18 cellular contexts compared by ENCODE assay signal in genomic region chr18:13461936-13462335, GRCh38.
DNase-seq lines count a peak whose midpoint lies in the region; ATAC-seq lines count a peak whose summit lies in the region.
"Had no signal": no experiment of that assay in that cellular context is flagged by ENCODE, and none has a peak within 500 bp of the region (broad histone marks: within the 10 kb centered on the region; RNA-seq: fewer than 3 reads in every experiment).

No MANE protein-coding gene starts in this region.

- H3K4me1 Mint-ChIP-seq in naive B cell, result peaks cover 39 to 56% (median 55%) of the 10 kb centered on the region in 3 donors

- peaks cover 9 to 13% (median 12%) of the 10 kb centered on the region in 3 donors for H3K27me3 Mint-ChIP-seq in naive B cell

- peaks cover 0 to 6% (median 4%) of the 10 kb centered on the region in 7 donors for H3K9me3 Mint-ChIP-seq in naive B cell
- H3K9me3 Mint-ChIP-seq: stimulated activated effector memory CD8-positive, alpha-beta T cell treated with anti-CD3 and anti-CD28 coated beads, Interleukin-12 subunit alpha, Interleukin-12 subunit beta, amount 100 ng/mL, for 72 hours; type B pancreatic cell had no signal

- peak overlapping the region; percentile 18 to 76 (median 54) for H3K27ac Mint-ChIP-seq in naive B cell
- H3K27ac Mint-ChIP-seq: stimulated activated effector memory CD8-positive, alpha-beta T cell treated with anti-CD3 and anti-CD28 coated beads, Interleukin-12 subunit alpha, Interleukin-12 subunit beta, amount 100 ng/mL, for 72 hours; type B pancreatic cell had no signal

- H3K4me3 Mint-ChIP-seq in naive B cell, result peak overlapping the region in 1 of 8 donors; percentile 68
- H3K4me3 Mint-ChIP-seq: activated T-cell treated with anti-CD3 and anti-CD28 coated beads, Interleukin-2, amount 50 U/mL, for 72 hours; stimulated activated effector memory CD8-positive, alpha-beta T cell treated with anti-CD3 and anti-CD28 coated beads, Interleukin-12 subunit alpha, Interleukin-12 subunit beta, amount 100 ng/mL, for 72 hours; type B pancreatic cell had no signal

- intact Hi-C loops in Right ventricle myocardium superior (cut with DNase I), result no loop called here
- intact Hi-C loops in Right ventricle myocardium inferior (cut with DNase I), result no loop called here

- DNase-seq in DMS79 treated with DMSO at 0.1 percent for 48 hours (lab: John Stamatoyannopoulos, UW), result peak; percentile 26
- DNase-seq in DMS79 (lab: John Stamatoyannopoulos, UW), result no peak
- DNase-seq in Right ventricle myocardium superior, result peak; percentile 24
- no peak for DNase-seq in Right ventricle myocardium inferior (ENCODE audit: missing footprints)
- no peak for DNase-seq in naive B cell
- no peak for DNase-seq in NCI-H345 treated with DMSO at 0.1 percent for 48 hours (lab: John Stamatoyannopoulos, UW; ENCODE audit: unreplicated experiment)
- DNase-seq: activated CD4-positive, alpha-beta T cell treated with anti-CD3 and anti-CD28 coated beads for 48 hours; activated naive CD4-positive, alpha-beta T cell; activated T-cell treated with anti-CD3 and anti-CD28 coated beads, Interleukin-2, amount 50 U/mL, for 72 hours; NCI-H1092; occipital lobe; SW 1271; WERI-Rb-1 had no signal

- no peak for ATAC-seq in Right ventricle myocardium superior (ENCODE audit: poor library complexity)
- no peak for ATAC-seq in Right ventricle myocardium inferior
- ATAC-seq in naive B cell (ENCODE audit: low read depth in 2 of 2), result no peak
- ATAC-seq in HG03521 (IDR thresholded peaks at IDR 0.05; ENCODE audit: unreplicated experiment), result no peak
- no peak for ATAC-seq in GM21360 (IDR thresholded peaks at IDR 0.05; ENCODE audit: unreplicated experiment)
- ATAC-seq: activated T-cell treated with anti-CD3 and anti-CD28 coated beads, Interleukin-2, amount 50 U/mL, for 72 hours; gastroesophageal sphincter; stimulated activated effector memory CD8-positive, alpha-beta T cell treated with anti-CD3 and anti-CD28 coated beads, Interleukin-12 subunit alpha, Interleukin-12 subunit beta, amount 100 ng/mL, for 72 hours had no signal

- peaks cover 0 to 2% of the 10 kb centered on the region in 2 donors for H3K36me3 Mint-ChIP-seq in naive B cell
- H3K36me3 Mint-ChIP-seq: stimulated activated effector memory CD8-positive, alpha-beta T cell treated with anti-CD3 and anti-CD28 coated beads, Interleukin-12 subunit alpha, Interleukin-12 subunit beta, amount 100 ng/mL, for 72 hours; type B pancreatic cell had no signal

Comparison
In these comparisons a context has a peak if more than half of its experiments do, and no peak if none do; other contexts are left out.
1. DNase-seq: peak in DMS79 treated with DMSO at 0.1 percent for 48 hours (single experiment) and Right ventricle myocardium superior (single experiment); none in DMS79 (single experiment), Right ventricle myocardium inferior (single experiment), naive B cell (single experiment) and NCI-H345 treated with DMSO at 0.1 percent for 48 hours (single experiment).